Comparison of ENCODE assay signal across 25 cellular contexts in genomic region chr14:52558688-52559087, GRCh38.
"Had no signal": no experiment of that assay in that cellular context is flagged by ENCODE, and none has a peak within 500 bp of the region (broad histone marks: within the 10 kb centered on the region; RNA-seq: fewer than 3 reads in every experiment).

No MANE protein-coding gene starts in this region.

- H3K27ac ChIP-seq: neutrophil, parathyroid adenoma, psoas muscle, right lobe of liver, sigmoid colon, stomach, thoracic aorta, thyroid gland, tibial nerve, upper lobe of left lung, vagina had no signal

- H3K9ac ChIP-seq: parathyroid adenoma had no signal

- H3K27me3 ChIP-seq: right lobe of liver, sigmoid colon, stomach, thyroid gland, tibial nerve, upper lobe of left lung, vagina had no signal

- H3K79me2 ChIP-seq: parathyroid adenoma had no signal

- H2AFZ ChIP-seq: parathyroid adenoma had no signal

- H3K36me3 ChIP-seq: neutrophil, right lobe of liver, sigmoid colon, stomach, thoracic aorta, thyroid gland, tibial nerve, upper lobe of left lung, vagina had no signal

- H3K4me1 ChIP-seq: right lobe of liver had no signal

- DNase-seq: nephron progenitor cell; nucleus accumbens; psoas muscle; right cardiac atrium; right lobe of liver; sigmoid colon; small intestine; stimulated activated CD4-positive, alpha-beta T cell treated with anti-CD3 and anti-CD28 coated beads, Interleukin-15, amount 100 ng/mL, for 24 hours; stimulated activated CD4-positive, alpha-beta T cell treated with anti-CD3 and anti-CD28 coated beads, Interleukin-2, amount 100 ng/mL, for 24 hours; stimulated activated CD4-positive, alpha-beta T cell treated with anti-CD3 and anti-CD28 coated beads, Interleukin-2, amount 100 ng/mL, for 48 hours; stimulated activated CD4-positive, alpha-beta T cell treated with anti-CD3 and anti-CD28 coated beads, Interleukin-4, amount 100 ng/mL, for 24 hours; stimulated activated naive B cell treated with anti-CD40 and anti-IgM and Interleukin-4, amounts not matched to agents 10 μg/mL and 1 μg/mL and 100 μg/mL, for 72 hours; stimulated activated naive CD4-positive, alpha-beta T cell treated with Interleukin-2 at 50 U/mL for 16 hours; stomach; thyroid gland; trophoblast cell; upper lobe of left lung had no signal

- FAIRE-seq: small intestine, urothelium cell line had no signal

- H3K4me3 ChIP-seq: psoas muscle, right lobe of liver, sigmoid colon, stomach, thoracic aorta, thyroid gland, tibial nerve, upper lobe of left lung, vagina had no signal

- H3K9me3 ChIP-seq: neutrophil, psoas muscle, right lobe of liver, sigmoid colon, thoracic aorta, thyroid gland, upper lobe of left lung, vagina had no signal

- ATAC-seq: natural killer cell treated with Interleukin-12 subunit alpha and Interleukin-12 subunit beta and Interleukin-15 and Interleukin-18, amount 100 ng/mL, for 72 hours; psoas muscle; right cardiac atrium; right lobe of liver; stimulated activated effector memory CD8-positive, alpha-beta T cell treated with anti-CD3 and anti-CD28 coated beads, Interleukin-12 subunit alpha, Interleukin-12 subunit beta, amount 100 ng/mL, for 72 hours; stimulated activated naive B cell treated with anti-CD40 and anti-IgM and Interleukin-4, amounts not matched to agents 10 μg/mL and 1 μg/mL and 100 μg/mL, for 72 hours had no signal
